8 cellular contexts compared by ENCODE assay signal in genomic region chr5:163437309-163438182, GRCh38. TPM values are rescaled to one million over a fixed set of nuclear protein-coding genes. Genes with fewer than 3 reads are reported as not detected.
A peak's percentile ranks its signal among the peaks of the same experiment; 100 is the strongest.
DNase-seq lines count a peak whose midpoint lies in the region; ATAC-seq and TF ChIP-seq lines count a peak whose summit lies in the region.

A gene with protein sequence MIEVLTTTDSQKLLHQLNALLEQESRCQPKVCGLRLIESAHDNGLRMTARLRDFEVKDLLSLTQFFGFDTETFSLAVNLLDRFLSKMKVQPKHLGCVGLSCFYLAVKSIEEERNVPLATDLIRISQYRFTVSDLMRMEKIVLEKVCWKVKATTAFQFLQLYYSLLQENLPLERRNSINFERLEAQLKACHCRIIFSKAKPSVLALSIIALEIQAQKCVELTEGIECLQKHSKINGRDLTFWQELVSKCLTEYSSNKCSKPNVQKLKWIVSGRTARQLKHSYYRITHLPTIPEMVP (plus strand): TSS chr5:163437595. CDS start chr5:163439257, 1,662 bp downstream.

- H3K4me1 ChIP-seq in upper lobe of right lung: peaks cover 27% of the 10 kb centered on the region

- H3K27ac ChIP-seq in upper lobe of right lung: peak within 1 kb of the TSS; percentile 90

- peaks cover 21% of the 10 kb centered on the region for H3K4me1 Mint-ChIP-seq in T-helper 17 cell

- peak within 1 kb of the TSS; percentile 91 for H3K4me3 Mint-ChIP-seq in T-helper 17 cell

- H3K4me3 ChIP-seq in upper lobe of right lung: peak within 1 kb of the TSS; percentile 97

- intact Hi-C loops in left cardiac atrium (cut with DNase I): no loop called here
- intact Hi-C loops in posterior vena cava (cut with DNase I): no loop called here
- intact Hi-C loops in upper lobe of right lung (cut with DNase I): no loop called here

- DNase-seq in GM13977 (ENCODE audit: low spot score) (peak; percentile 87), NCI-H146 treated with DMSO at 0.1 percent for 48 hours (lab: John Stamatoyannopoulos, UW; ENCODE audit: unreplicated experiment) (peak; percentile 90), T-helper 17 cell (peak; percentile 74 to 82 (median 74)), amygdala (lab: John Stamatoyannopoulos, UW) (peak; percentile 27 to 98 (median 91)), left cardiac atrium (peak; percentile 96), posterior vena cava (ENCODE audit: low spot score) (peak; percentile 97), upper lobe of right lung (peak; percentile 95)

- H3K9me3 ChIP-seq in T-helper 17 cell (ENCODE audit: control insufficient read depth, low read length, poor library complexity, severe bottlenecking) (no peaks in the 10 kb centered on the region), upper lobe of right lung (no peaks in the 10 kb centered on the region)

- H3K27ac Mint-ChIP-seq in T-helper 17 cell: peak within 1 kb of the TSS; percentile 92

- in situ Hi-C loops in GM13977 (cut with MboI; ENCODE audit: low pct_unique_long_range_greater_than_20kb, low sequenced_read_pairs, unreplicated experiment): no loop called here

- H3K36me3 ChIP-seq in upper lobe of right lung: peaks cover 21% of the 10 kb centered on the region

- TF ChIP-seq CTCF in GM13977 (IDR thresholded peaks at IDR 0.05; ENCODE audit: extremely low read depth, insufficient read depth, missing control alignments) (no peak), upper lobe of right lung (IDR thresholded peaks at IDR 0.05) (no peak)

- peaks cover 4% of the 10 kb centered on the region for H3K36me3 Mint-ChIP-seq in T-helper 17 cell (ENCODE audit: low read depth)

- no peaks in the 10 kb centered on the region for H3K27me3 ChIP-seq in upper lobe of right lung

- H3K27me3 Mint-ChIP-seq in T-helper 17 cell: peaks cover 5% of the 10 kb centered on the region

- ATAC-seq in HG02870 (IDR thresholded peaks at IDR 0.05; ENCODE audit: unreplicated experiment) (peak; percentile 94), T-helper 17 cell (peak; percentile 97), left cardiac atrium (peak; percentile 96 to 99), upper lobe of right lung (peak; percentile 99)

RNA-seq across cellular contexts. Expression of the gene that starts here (rescaled TPM):
- total RNA-seq in T-helper 17 cell: 100 to 1,000 TPM in 1 of 2 donors, 10 to 100 TPM in 1; 79.1 to 121 TPM
- 10 to 100 TPM; 88.1 to 89.2 TPM for total RNA-seq in left cardiac atrium
- total RNA-seq in posterior vena cava: 100 to 1,000 TPM in 1 of 2 donors, 10 to 100 TPM in 1; 85.6 to 101 TPM
- total RNA-seq in upper lobe of right lung: 118 TPM

Comparison
In these comparisons a context has a peak if more than half of its experiments do, and no peak if none do; other contexts are left out.
1. Peak in every context shown above with its lines: DNase-seq, ATAC-seq, H3K4me3 ChIP-seq and H3K27ac ChIP-seq.